ENCODE assay signal across 1 cellular context in the genomic region with DNA sequence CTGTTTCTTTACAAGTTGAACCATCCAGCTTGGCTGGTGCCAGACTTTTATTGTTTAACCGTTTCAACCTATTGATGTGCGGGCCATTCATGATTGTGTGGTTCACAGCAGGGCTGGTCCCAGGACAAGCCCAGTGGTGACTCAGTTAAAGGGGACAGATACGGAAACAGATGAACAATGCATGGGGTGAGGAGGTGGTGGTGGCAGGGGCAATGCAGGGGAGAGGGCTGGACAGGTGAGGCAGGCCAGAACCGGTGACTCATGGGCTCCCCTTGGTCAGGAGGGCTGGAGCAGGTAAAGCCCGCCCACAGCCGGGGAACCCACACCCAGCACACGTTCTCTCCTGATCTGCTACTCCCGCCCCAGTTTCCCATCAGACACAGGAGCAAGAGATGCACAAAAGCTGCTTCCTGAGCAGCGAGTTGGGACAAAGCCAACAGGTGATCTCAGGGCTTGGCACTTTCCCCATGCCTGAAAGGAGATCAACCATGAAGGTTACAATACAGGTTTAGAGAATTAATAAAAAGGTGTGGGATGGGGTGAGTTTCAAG.
TF ChIP-seq lines count a peak whose summit lies in the region.

No MANE protein-coding gene starts in this region.

TF ChIP-seq in GM23338, 12 proteins besides CTCF, POLR2A, EP300 and RAD21 (continued from another document):
- TF ChIP-seq, protein P1, sequence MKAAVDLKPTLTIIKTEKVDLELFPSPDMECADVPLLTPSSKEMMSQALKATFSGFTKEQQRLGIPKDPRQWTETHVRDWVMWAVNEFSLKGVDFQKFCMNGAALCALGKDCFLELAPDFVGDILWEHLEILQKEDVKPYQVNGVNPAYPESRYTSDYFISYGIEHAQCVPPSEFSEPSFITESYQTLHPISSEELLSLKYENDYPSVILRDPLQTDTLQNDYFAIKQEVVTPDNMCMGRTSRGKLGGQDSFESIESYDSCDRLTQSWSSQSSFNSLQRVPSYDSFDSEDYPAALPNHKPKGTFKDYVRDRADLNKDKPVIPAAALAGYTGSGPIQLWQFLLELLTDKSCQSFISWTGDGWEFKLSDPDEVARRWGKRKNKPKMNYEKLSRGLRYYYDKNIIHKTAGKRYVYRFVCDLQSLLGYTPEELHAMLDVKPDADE (IDR thresholded peaks at IDR 0.05) = no peak
- no peak for TF ChIP-seq ZNF331 (CRISPR knock-in tag; IDR thresholded peaks at IDR 0.05; ENCODE audit: low read depth)
- TF ChIP-seq, protein P2, sequence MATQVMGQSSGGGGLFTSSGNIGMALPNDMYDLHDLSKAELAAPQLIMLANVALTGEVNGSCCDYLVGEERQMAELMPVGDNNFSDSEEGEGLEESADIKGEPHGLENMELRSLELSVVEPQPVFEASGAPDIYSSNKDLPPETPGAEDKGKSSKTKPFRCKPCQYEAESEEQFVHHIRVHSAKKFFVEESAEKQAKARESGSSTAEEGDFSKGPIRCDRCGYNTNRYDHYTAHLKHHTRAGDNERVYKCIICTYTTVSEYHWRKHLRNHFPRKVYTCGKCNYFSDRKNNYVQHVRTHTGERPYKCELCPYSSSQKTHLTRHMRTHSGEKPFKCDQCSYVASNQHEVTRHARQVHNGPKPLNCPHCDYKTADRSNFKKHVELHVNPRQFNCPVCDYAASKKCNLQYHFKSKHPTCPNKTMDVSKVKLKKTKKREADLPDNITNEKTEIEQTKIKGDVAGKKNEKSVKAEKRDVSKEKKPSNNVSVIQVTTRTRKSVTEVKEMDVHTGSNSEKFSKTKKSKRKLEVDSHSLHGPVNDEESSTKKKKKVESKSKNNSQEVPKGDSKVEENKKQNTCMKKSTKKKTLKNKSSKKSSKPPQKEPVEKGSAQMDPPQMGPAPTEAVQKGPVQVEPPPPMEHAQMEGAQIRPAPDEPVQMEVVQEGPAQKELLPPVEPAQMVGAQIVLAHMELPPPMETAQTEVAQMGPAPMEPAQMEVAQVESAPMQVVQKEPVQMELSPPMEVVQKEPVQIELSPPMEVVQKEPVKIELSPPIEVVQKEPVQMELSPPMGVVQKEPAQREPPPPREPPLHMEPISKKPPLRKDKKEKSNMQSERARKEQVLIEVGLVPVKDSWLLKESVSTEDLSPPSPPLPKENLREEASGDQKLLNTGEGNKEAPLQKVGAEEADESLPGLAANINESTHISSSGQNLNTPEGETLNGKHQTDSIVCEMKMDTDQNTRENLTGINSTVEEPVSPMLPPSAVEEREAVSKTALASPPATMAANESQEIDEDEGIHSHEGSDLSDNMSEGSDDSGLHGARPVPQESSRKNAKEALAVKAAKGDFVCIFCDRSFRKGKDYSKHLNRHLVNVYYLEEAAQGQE (IDR thresholded peaks at IDR 0.05; ENCODE audit: unreplicated experiment) = no peak
